17 cellular contexts compared by ENCODE assay signal in the genomic region with DNA sequence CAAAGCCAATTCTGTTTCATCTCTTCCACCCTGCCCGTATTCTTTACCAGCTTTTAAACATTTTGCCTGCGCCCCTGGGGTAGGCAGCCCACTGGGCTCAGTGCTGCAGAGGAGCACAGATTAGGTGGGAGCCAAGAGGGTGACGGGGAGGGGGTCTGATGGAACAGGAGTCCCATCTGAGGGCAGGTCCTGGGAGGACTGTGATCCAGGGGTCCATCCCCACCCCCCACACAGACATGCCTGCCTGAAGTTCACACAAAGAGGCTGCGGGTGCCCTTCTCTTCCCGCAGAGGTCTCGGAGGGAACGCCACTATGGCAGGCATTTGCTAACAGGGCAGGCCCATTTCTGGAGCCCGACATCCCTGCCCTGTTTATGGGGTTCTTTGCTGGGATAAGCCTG. TPM values are rescaled to one million over a fixed set of nuclear protein-coding genes. Genes with fewer than 3 reads are reported as not detected.
DNase-seq lines count a peak whose midpoint lies in the region; ATAC-seq and TF ChIP-seq lines count a peak whose summit lies in the region.
"Had no signal": no experiment of that assay in that cellular context is flagged by ENCODE, and none has a peak within 500 bp of the region (broad histone marks: within the 10 kb centered on the region; RNA-seq: fewer than 3 reads in every experiment).

No MANE protein-coding gene starts in this region.

- H3K9ac ChIP-seq in HCT116 (ENCODE audit: low read length) (no peak overlapping the region), colonic mucosa (ENCODE audit: low read depth in 2 of 2, low read length in 2 of 2) (no peak overlapping the region)

- no peaks in the 10 kb centered on the region for H4K20me1 ChIP-seq in HCT116 (ENCODE audit: insufficient read depth)

- H3K27ac ChIP-seq in HCT116 (ENCODE audit: low read depth, low read length) (0 out of 2 replicates have a peak overlapping the region, but pooled peaks have one; percentile 26), colonic mucosa (no peak overlapping the region), lower lobe of right lung (peak overlapping the region; percentile 80), spleen (peak overlapping the region in 6 of 8 donors; percentile 38 to 85 (median 78)), prostate gland (no peak overlapping the region)

- RAD21 ChIA-PET in HCT116 (lab: Charles Lee; ENCODE audit: low non-redundant PET in 1 of 2, low total read pairs in 2 of 2, uncharacterized antibody in 2 of 2, unreplicated experiment in 2 of 2): no interaction called here

- ATAC-seq in HCT116: no peak
- no peak for ATAC-seq in lower lobe of right lung
- ATAC-seq in HG03095 (IDR thresholded peaks at IDR 0.05; ENCODE audit: unreplicated experiment): no peak
- ATAC-seq in HG03354 (IDR thresholded peaks at IDR 0.05; ENCODE audit: poor library complexity, severe bottlenecking, unreplicated experiment): no peak

- peaks cover 15 to 24% of the 10 kb centered on the region in 2 experiments for H3K4me1 ChIP-seq in HCT116 (ENCODE audit: control insufficient read depth in 1 of 2, insufficient read depth in 2 of 2, low read length in 2 of 2)
- H3K4me1 ChIP-seq in colonic mucosa: no peaks in the 10 kb centered on the region
- peaks cover 54% of the 10 kb centered on the region for H3K4me1 ChIP-seq in lower lobe of right lung
- H3K4me1 ChIP-seq in spleen: peaks cover 9 to 99% (median 63%) of the 10 kb centered on the region in 6 donors
- H3K4me1 ChIP-seq in prostate gland (replicated peaks): no peaks in the 10 kb centered on the region

- no peaks in the 10 kb centered on the region for H3K9me2 ChIP-seq in HCT116 (ENCODE audit: insufficient read depth)

- DNase-seq in HCT116 (ENCODE audit: low read depth, low spot score) (no peak), colonic mucosa (peak; percentile 11), lower lobe of right lung (no peak), spleen (peak; percentile 48), prostate gland (ENCODE audit: low spot score) (no peak), GM13976 (ENCODE audit: low spot score) (no peak)
- DNase-seq: activated CD4-positive, alpha-beta T cell treated with anti-CD3 and anti-CD28 coated beads for 4 hours; effector memory CD4-positive, alpha-beta T cell; T-helper 2 cell had no signal

- no peak for TF ChIP-seq RAD21 in HCT116 (IDR thresholded peaks at IDR 0.05; ENCODE audit: low read depth)

- no peaks in the 10 kb centered on the region for H3K79me2 ChIP-seq in HCT116 (ENCODE audit: insufficient read depth, low read length)

- H3K36me3 ChIP-seq in HCT116 (ENCODE audit: control insufficient read depth in 1 of 2, insufficient read depth in 2 of 2, low read length in 2 of 2) (no peaks in the 10 kb centered on the region), colonic mucosa (no peaks in the 10 kb centered on the region), lower lobe of right lung (peaks cover 4% of the 10 kb centered on the region), spleen (peaks cover 0 to 32% (median 0%) of the 10 kb centered on the region in 6 donors), prostate gland (no peaks in the 10 kb centered on the region)

- intact Hi-C loops in HCT116 (cut with micrococcal nuclease) (no loop called here), colonic mucosa (cut with DNase I) (no loop called here), lower lobe of right lung (cut with DNase I) (no loop called here), spleen (cut with DNase I; ENCODE audit: low total_unique reads) (loop anchor here (5.0 kb wide), 1 partner anchor 57 kb away; no protein-coding TSS in a partner anchor), prostate gland (cut with DNase I) (no loop called here)

- H3K9me3 ChIP-seq in HCT116 (ENCODE audit: control insufficient read depth in 1 of 2, insufficient read depth in 1 of 2, low read depth in 1 of 2, low read length in 2 of 2) (no peaks in the 10 kb centered on the region), colonic mucosa (no peaks in the 10 kb centered on the region), lower lobe of right lung (no peaks in the 10 kb centered on the region), spleen (no peaks in the 10 kb centered on the region), prostate gland (no peaks in the 10 kb centered on the region)

- 82 to 87% (median 84%) methylated on average over 5 to 8 of the region's 8 CpGs for WGBS in spleen, 5 donors
- 88% methylated on average over 7 of the region's 8 CpGs for WGBS in prostate gland

- H3K4me3 ChIP-seq in HCT116 (replicated peaks in 1 of 2; ENCODE audit: low read depth in 1 of 2, low read length in 2 of 2) (no peak overlapping the region), colonic mucosa (no peak overlapping the region), lower lobe of right lung (no peak overlapping the region), spleen (no peak overlapping the region), prostate gland (no peak overlapping the region)

- TF ChIP-seq CTCF in HCT116 (IDR thresholded peaks at IDR 0.05 in 2 of 3, conservative IDR thresholded peaks at IDR 0.05 in 1 of 3; ENCODE audit: borderline replicate concordance in 1 of 3, insufficient read depth in 1 of 3, low read depth in 2 of 3, low read length in 2 of 3) (no peak), colonic mucosa (IDR thresholded peaks at IDR 0.05) (no peak), lower lobe of right lung (IDR thresholded peaks at IDR 0.05) (no peak), spleen (IDR thresholded peaks at IDR 0.05 in 8 of 11, conservative IDR thresholded peaks at IDR 0.05 in 3 of 11) (no peak), prostate gland (IDR thresholded peaks at IDR 0.05) (no peak), GM13976 (IDR thresholded peaks at IDR 0.05; ENCODE audit: borderline replicate concordance, control extremely low read depth, extremely low read depth, insufficient read depth, missing control alignments) (no peak)

- CTCF ChIA-PET in HCT116 (lab: Charles Lee): interaction anchor here (1.7 kb wide), 1 partner anchor 11 kb away, joined by 7 read pairs; no protein-coding TSS in a partner anchor

- POLR2A ChIA-PET in HCT116 (lab: Charles Lee): no interaction called here

- H3K27me3 ChIP-seq in HCT116 (ENCODE audit: insufficient read depth, low read length) (no peaks in the 10 kb centered on the region), colonic mucosa (no peaks in the 10 kb centered on the region), lower lobe of right lung (ENCODE audit: low read depth) (no peaks in the 10 kb centered on the region), spleen (replicated peaks in 1 of 7) (peaks cover 0 to 8% (median 0%) of the 10 kb centered on the region in 7 donors), prostate gland (replicated peaks; ENCODE audit: insufficient read depth) (no peaks in the 10 kb centered on the region)

- BruUV-seq in HCT116 (replicated peaks; lab: Mats Ljungman, UMichigan): no TSS peak

- no peak overlapping the region for H2AFZ ChIP-seq in HCT116 (ENCODE audit: low read depth, low read length, poor library complexity, severe bottlenecking)

- peak overlapping the region; percentile 54 for H3K4me2 ChIP-seq in HCT116 (ENCODE audit: low read length)

- TF ChIP-seq POLR2A in HCT116 (IDR thresholded peaks at IDR 0.05; ENCODE audit: borderline replicate concordance, extremely low read depth, insufficient read depth, insufficient read length) (no peak), spleen (IDR thresholded peaks at IDR 0.05) (no peak), prostate gland (IDR thresholded peaks at IDR 0.05) (no peak)

- in situ Hi-C loops in GM13976 (cut with MboI; ENCODE audit: low sequenced_read_pairs, unreplicated experiment): no loop called here

TF ChIP-seq in HCT116, 20 proteins besides CTCF, POLR2A, EP300 and RAD21:
- TF ChIP-seq EGR1 (IDR thresholded peaks at IDR 0.05; ENCODE audit: low read depth) (no peak), SP1 (IDR thresholded peaks at IDR 0.05; ENCODE audit: low read depth) (no peak)

RNA-seq across cellular contexts. Expression of a gene that starts 12.7 kb away (rescaled TPM):
- 13.3 TPM for total RNA-seq in HCT116 (2021; ENCODE audit: unreplicated experiment)
- polyA plus RNA-seq in HCT116 (2012): 6.8 and 9.3 TPM in 2 replicates
- total RNA-seq in colonic mucosa: 1 to 10 TPM; 2.9 to 3.6 TPM
- total RNA-seq in lower lobe of right lung: 51.7 TPM
- total RNA-seq in spleen: 10 to 100 TPM; 16.9 to 39.1 (median 27.3) TPM
- 10 to 100 TPM in 1 of 3 donors, 1 to 10 TPM in 2; 6.4 to 16.7 (median 8.2) TPM for polyA plus RNA-seq in spleen
- 10 to 100 TPM in 1 of 2 donors, 1 to 10 TPM in 1; 2.1 to 19.8 TPM for total RNA-seq in prostate gland

RNA-seq across cellular contexts. Expression of a gene that starts 38.7 kb away (rescaled TPM):
- total RNA-seq in HCT116 (2021; ENCODE audit: unreplicated experiment) (20.6 TPM), colonic mucosa (10 to 100 TPM; 10.7 to 15.3 TPM), lower lobe of right lung (28.9 TPM), spleen (10 to 100 TPM; 35.5 to 76.8 (median 60.2) TPM), prostate gland (10 to 100 TPM; 10.3 to 58.8 TPM)
- 11.5 and 13.0 TPM in 2 replicates for polyA plus RNA-seq in HCT116 (2012)
- 10 to 100 TPM in 2 of 3 donors, 1 to 10 TPM in 1; 7.4 to 21.1 (median 10.5) TPM for polyA plus RNA-seq in spleen

RNA-seq across cellular contexts. Expression of a gene that starts 52.3 kb away (rescaled TPM):
- not detected for total RNA-seq in HCT116 (2021; ENCODE audit: unreplicated experiment)
- polyA plus RNA-seq in HCT116 (2012): not detected in 2 replicates
- total RNA-seq in colonic mucosa: not detected
- not detected for total RNA-seq in lower lobe of right lung
- total RNA-seq in spleen: under 1 TPM in 2 of 7 donors, not detected in 5; 0.32 to 0.43 TPM
- polyA plus RNA-seq in spleen: under 1 TPM; 0.03 to 0.16 (median 0.04) TPM
- total RNA-seq in prostate gland: 1 to 10 TPM in 1 of 2 donors, not detected in 1; 6.0 TPM
- total RNA-seq: activated T-helper 1 cell treated with anti-CD3 and anti-CD28 coated beads, Interleukin-12 subunit alpha, Interleukin-12 subunit beta, Interleukin-2, Interleukin-4 antibody, amounts not matched to agents 30 ng/mL and 10 ng/mL and 1 ng/mL, durations not matched to agents 14 hours and 24 hours and 36 hours; glomerular endothelial cell; NCI-H460; RPMI7951 had no signal
- polyA plus RNA-seq: neural cell, thymus had no signal

Comparison
In these comparisons a context has a peak if more than half of its experiments do, and no peak if none do; other contexts are left out.
1. DNase-seq: peak in colonic mucosa (single experiment) and spleen (single experiment); none in HCT116 (single experiment), lower lobe of right lung (single experiment), prostate gland (single experiment) and GM13976 (single experiment).
2. H3K27ac ChIP-seq: peak in HCT116 (single experiment), lower lobe of right lung (single experiment) and spleen (6 of 8); none in colonic mucosa (single experiment) and prostate gland (0 of 2).